Comparison of ENCODE assay signal across 8 cellular contexts in genomic region chr2:200812122-200813022, GRCh38. TPM values are rescaled to one million over a fixed set of nuclear protein-coding genes. Genes with fewer than 3 reads are reported as not detected.
DNase-seq lines count a peak whose midpoint lies in the region; ATAC-seq and TF ChIP-seq lines count a peak whose summit lies in the region.

No MANE protein-coding gene starts in this region.

- TF ChIP-seq CTCF in endodermal cell (conservative IDR thresholded peaks at IDR 0.05), result peak; percentile 36

- H3K4me1 ChIP-seq in ACC112 (ENCODE audit: control insufficient read depth, insufficient read depth, low read length, unreplicated experiment) (peaks cover 42% of the 10 kb centered on the region), endodermal cell (ENCODE audit: control insufficient read depth, insufficient read depth, low read length) (peaks cover 10% of the 10 kb centered on the region)

- no peaks in the 10 kb centered on the region for H3K27me3 Mint-ChIP-seq in endodermal cell (ENCODE audit: insufficient read depth)

- peaks cover 40% of the 10 kb centered on the region for H3K36me3 Mint-ChIP-seq in endodermal cell (ENCODE audit: low read depth)

- no peak for TF ChIP-seq POLR2A in GM18505 (IDR thresholded peaks at IDR 0.05; ENCODE audit: borderline replicate concordance, extremely low read depth, insufficient read depth, insufficient read length)

- H3K27me3 ChIP-seq in ACC112 (ENCODE audit: insufficient read depth, low read length) (no peaks in the 10 kb centered on the region), endodermal cell (ENCODE audit: control insufficient read depth, insufficient read depth, low read length, poor library complexity, severe bottlenecking) (no peaks in the 10 kb centered on the region)

- WGBS in endodermal cell (ENCODE audit: insufficient coverage in 1 of 2, insufficient read length in 1 of 2), 2 experiments, result 1 to 11% methylated on average over 8 to 70 of the region's 70 CpGs

- peak; percentile 44 for DNase-seq in NCI-H510A (lab: John Stamatoyannopoulos, UW)
- peak; percentile 35 to 54 (median 50) for DNase-seq in activated CD8-positive, alpha-beta memory T cell treated with anti-CD3 and anti-CD28 coated beads for 48 hours (ENCODE audit: low read depth in 2 of 3, low spot score in 2 of 3)
- DNase-seq in endodermal cell, result peak; percentile 84
- DNase-seq in midbrain (lab: John Stamatoyannopoulos, UW), result peak; percentile 41
- peak; percentile 49 to 63 for DNase-seq in stimulated activated CD8-positive, alpha-beta memory T cell treated with anti-CD3 and anti-CD28 coated beads, Interleukin-2, amount 100 ng/mL, for 48 hours (ENCODE audit: low read depth in 2 of 2)

- H3K27ac Mint-ChIP-seq in endodermal cell, result peak overlapping the region; percentile 97

- H3K36me3 ChIP-seq in ACC112 (ENCODE audit: insufficient read depth, low read length), result peaks cover 45% of the 10 kb centered on the region
- H3K36me3 ChIP-seq in endodermal cell (ENCODE audit: control insufficient read depth, insufficient read depth, low read length), result peaks cover 47% of the 10 kb centered on the region

- H3K9me3 ChIP-seq in endodermal cell (ENCODE audit: control insufficient read depth, low read length), result no peaks in the 10 kb centered on the region

- H3K4me3 Mint-ChIP-seq in endodermal cell, result peak overlapping the region; percentile 92

- H3K27ac ChIP-seq in ACC112 (ENCODE audit: low read depth, low read length) (peak overlapping the region; percentile 97), endodermal cell (ENCODE audit: low read depth, low read length) (peak overlapping the region; percentile 99)

- H3K4me3 ChIP-seq in ACC112 (ENCODE audit: low read depth, low read length) (peak overlapping the region; percentile 90), endodermal cell (ENCODE audit: low read length) (peak overlapping the region; percentile 91)

- no peak overlapping the region for H2AFZ ChIP-seq in ACC112 (ENCODE audit: low read length, unreplicated experiment)

- peaks cover 28% of the 10 kb centered on the region for H3K4me1 Mint-ChIP-seq in endodermal cell

- ATAC-seq in GM18505 (IDR thresholded peaks at IDR 0.05; ENCODE audit: unreplicated experiment) (peak; percentile 43), HG03025 (IDR thresholded peaks at IDR 0.05; ENCODE audit: low FRiP score, unreplicated experiment) (peak; percentile 34)

- H3K79me2 ChIP-seq in ACC112 (ENCODE audit: control insufficient read depth, insufficient read depth, low read length, unreplicated experiment), result peaks cover 57% of the 10 kb centered on the region

- no peaks in the 10 kb centered on the region for H3K9me3 Mint-ChIP-seq in endodermal cell

- H3K9ac ChIP-seq in endodermal cell (ENCODE audit: extremely low read depth, low read length, poor library complexity, severe bottlenecking), result peak overlapping the region; percentile 93

RNA-seq across cellular contexts. Expression of gene BZW1, which starts 0.7 kb away (rescaled TPM):
- 100 to 1,000 TPM; 314 to 323 TPM for total RNA-seq in endodermal cell
- 259 TPM for polyA plus RNA-seq in endodermal cell (2013, experiment 1 of 2)
- 257 TPM for polyA plus RNA-seq in endodermal cell (2013, experiment 2 of 2)

RNA-seq across cellular contexts. Expression of gene CLK1, which starts 52.1 kb away (rescaled TPM):
- total RNA-seq in endodermal cell, result 10 to 100 TPM; 54.9 to 62.8 TPM
- polyA plus RNA-seq in endodermal cell (2013, experiment 1 of 2), result 108 TPM
- 98.1 TPM for polyA plus RNA-seq in endodermal cell (2013, experiment 2 of 2)

Comparison
In these comparisons a context has a peak if more than half of its experiments do, and no peak if none do; other contexts are left out.
1. Peak in every context shown above with its lines: DNase-seq, ATAC-seq, H3K4me3 ChIP-seq and H3K27ac ChIP-seq.